ENCODE assay signal across 24 cellular contexts in genomic region chr2:209044307-209044706, GRCh38.
"Had no signal": no experiment of that assay in that cellular context is flagged by ENCODE, and none has a peak within 500 bp of the region (broad histone marks: within the 10 kb centered on the region; RNA-seq: fewer than 3 reads in every experiment).

No MANE protein-coding gene starts in this region.

- H3K27ac ChIP-seq: HL-60 had no signal

- H3K9me3 ChIP-seq: MG63, SK-N-SH had no signal

- H3K4me2 ChIP-seq: SK-N-SH had no signal

- FAIRE-seq: HTR-8/SVneo, RCC 7860 had no signal

- H3K9ac ChIP-seq: SK-N-SH had no signal

- H3K4me3 ChIP-seq: MG63 had no signal

- H3K27me3 ChIP-seq: MG63 had no signal

- H3K9me2 ChIP-seq: SK-N-SH had no signal

- DNase-seq: IMR-90, Karpas-422, KG1, MG63, NCI-H1092, NCI-H1105 treated with DMSO at 0.1 percent for 48 hours, NCI-H1417 treated with DMSO at 0.1 percent for 48 hours, NCI-H146, NCI-H1694 treated with DMSO at 0.1 percent for 48 hours, NCI-H1930, NCI-H2081, NCI-H2171, NCI-H226, NCI-H446, NCI-H510A, NCI-H524 treated with DMSO at 0.1 percent for 48 hours, NCI-H69, NCI-H774, Right ventricle myocardium superior, RPMI8226, SK-N-SH had no signal

- H3K36me3 ChIP-seq: MG63 had no signal
